31 cellular contexts compared by ENCODE assay signal in genomic region chr1:71038942-71039341, GRCh38. TPM values are rescaled to one million over a fixed set of nuclear protein-coding genes. Genes with fewer than 3 reads are reported as not detected.
"Had no signal": no experiment of that assay in that cellular context is flagged by ENCODE, and none has a peak within 500 bp of the region (broad histone marks: within the 10 kb centered on the region; RNA-seq: fewer than 3 reads in every experiment).

No MANE protein-coding gene starts in this region.

- H3K27ac Mint-ChIP-seq: activated B cell treated with CpG ODN at 0.5 μM for 24 hours; activated CD8-positive, alpha-beta T cell treated with anti-CD3 and anti-CD28 coated beads for 36 hours; activated naive CD8-positive, alpha-beta T cell; activated T-helper 17 cell treated with anti-CD3 and anti-CD28 coated beads, Interleukin-2, amount 50 U/mL, for 72 hours; T-helper 17 cell; T-helper 2 cell treated with Interferon-gamma antibody and Interleukin-4, amounts not matched to agents 5 μg/mL and 100 μg/mL, for 36 hours had no signal

- H3K4me1 Mint-ChIP-seq: activated B cell treated with CpG ODN at 0.5 μM for 24 hours; activated T-helper 17 cell treated with anti-CD3 and anti-CD28 coated beads, Interleukin-2, amount 50 U/mL, for 72 hours had no signal

- H3K9me3 ChIP-seq: body of pancreas, esophagus squamous epithelium, gastroesophageal sphincter had no signal

- ATAC-seq: activated CD4-positive, CD25-positive, alpha-beta regulatory T cell treated with anti-CD3 and anti-CD28 coated beads, Interleukin-2, amount 50 U/mL, for 24 hours; activated CD8-positive, alpha-beta T cell treated with anti-CD3 and anti-CD28 coated beads for 36 hours; activated T-cell treated with anti-CD3 and anti-CD28 coated beads, Interleukin-2, amount 50 U/mL, for 4 hours; activated T-helper 17 cell treated with anti-CD3 and anti-CD28 coated beads, Interleukin-2, amount 50 U/mL, for 72 hours; body of pancreas; gastroesophageal sphincter; T-helper 17 cell had no signal

- H3K4me1 ChIP-seq: body of pancreas had no signal

- H3K36me3 Mint-ChIP-seq: activated naive CD8-positive, alpha-beta T cell had no signal

- H3K27me3 ChIP-seq: body of pancreas had no signal

- DNase-seq: activated B cell treated with CpG ODN at 0.5 μM for 24 hours; activated CD4-positive, alpha-beta T cell treated with anti-CD3 and anti-CD28 coated beads for 48 hours; activated CD4-positive, alpha-beta T cell treated with anti-CD3 and anti-CD28 coated beads, Interleukin-2, amount 50 U/mL, for 1 hour; activated CD4-positive, alpha-beta T cell treated with anti-CD3 and anti-CD28 coated beads, Interleukin-2, amount 50 U/mL, for 48 hours; activated CD8-positive, alpha-beta memory T cell treated with anti-CD3 and anti-CD28 coated beads for 24 hours; activated CD8-positive, alpha-beta T cell treated with anti-CD3 and anti-CD28 coated beads for 36 hours; activated effector memory CD4-positive, alpha-beta T cell treated with Interleukin-2 at 50 U/mL for 16 hours; activated gamma-delta T cell treated with Interleukin-2 at 50 U/mL for 16 hours; activated naive CD4-positive, alpha-beta T cell treated with anti-CD3 and anti-CD28 coated beads, Interleukin-2, amount 50 U/mL, for 16 hours; activated naive CD4-positive, alpha-beta T cell treated with Interleukin-2 at 50 U/mL for 16 hours; activated T-cell treated with anti-CD3 and anti-CD28 coated beads, Interleukin-2, amount 50 U/mL, for 4 hours; amniotic stem cell; anterior cingulate cortex; body of pancreas; caudate nucleus; cortex of kidney; effector CD8-positive, alpha-beta T cell; esophagus squamous epithelium; foreskin melanocyte; T-helper 1 cell; T-helper 17 cell; T1000; WERI-Rb-1 had no signal

- H3K4me3 Mint-ChIP-seq: activated B cell treated with CpG ODN at 0.5 μM for 24 hours; activated CD8-positive, alpha-beta T cell treated with anti-CD3 and anti-CD28 coated beads for 36 hours; activated naive CD8-positive, alpha-beta T cell; activated T-cell treated with anti-CD3 and anti-CD28 coated beads, Interleukin-2, amount 50 U/mL, for 4 hours; activated T-helper 17 cell treated with anti-CD3 and anti-CD28 coated beads, Interleukin-2, amount 50 U/mL, for 72 hours; T-helper 17 cell; T-helper 2 cell treated with Interferon-gamma antibody and Interleukin-4, amounts not matched to agents 5 μg/mL and 100 μg/mL, for 36 hours had no signal

- H3K27ac ChIP-seq: body of pancreas, epithelial cell of prostate, esophagus squamous epithelium, gastroesophageal sphincter, WERI-Rb-1 had no signal

- H3K4me3 ChIP-seq: body of pancreas, esophagus squamous epithelium, gastroesophageal sphincter had no signal

- H3K9me3 Mint-ChIP-seq: activated B cell treated with CpG ODN at 0.5 μM for 24 hours; activated CD8-positive, alpha-beta T cell treated with anti-CD3 and anti-CD28 coated beads for 36 hours; activated T-cell treated with anti-CD3 and anti-CD28 coated beads, Interleukin-2, amount 50 U/mL, for 4 hours; activated T-helper 17 cell treated with anti-CD3 and anti-CD28 coated beads, Interleukin-2, amount 50 U/mL, for 72 hours; T-helper 2 cell treated with Interferon-gamma antibody and Interleukin-4, amounts not matched to agents 5 μg/mL and 100 μg/mL, for 36 hours had no signal

- H3K36me3 ChIP-seq: esophagus squamous epithelium, gastroesophageal sphincter, WERI-Rb-1 had no signal

RNA-seq across cellular contexts. Expression of gene PTGER3, which starts 8.7 kb away (rescaled TPM):
- total RNA-seq: activated CD8-positive, alpha-beta T cell treated with anti-CD3 and anti-CD28 coated beads for 36 hours; activated T-helper 17 cell treated with anti-CD3 and anti-CD28 coated beads, Interleukin-2, amount 50 U/mL, for 72 hours; dermis microvascular lymphatic vessel endothelial cell; endothelial cell of umbilical vein had no signal
